8 cellular contexts compared by ENCODE assay signal in genomic region chr12:120686151-120686689, GRCh38. TPM values are rescaled to one million over a fixed set of nuclear protein-coding genes. Genes with fewer than 3 reads are reported as not detected.
DNase-seq lines count a peak whose midpoint lies in the region; ATAC-seq, FAIRE-seq and TF ChIP-seq lines count a peak whose summit lies in the region.

No MANE protein-coding gene starts in this region.

- peaks cover 33% of the 10 kb centered on the region for H3K4me1 Mint-ChIP-seq in activated naive CD8-positive, alpha-beta T cell treated with anti-CD3 and anti-CD28 coated beads, Interleukin-2, amount 10 ng/mL, durations not matched to agents 7 days and 5 days

- CTCF ChIA-PET in GM10248 (lab: Yijun Ruan, JAX), result interaction anchor here (0.7 to 6.1 kb wide), 10 partner anchors 10 to 374 kb away, joined by 3 to 50 read pairs (median 4); no protein-coding TSS in a partner anchor

- H3K4me1 ChIP-seq in pancreas (peaks cover 8 to 21% (median 16%) of the 10 kb centered on the region in 3 donors), tibial nerve (peaks cover 0 to 43% (median 36%) of the 10 kb centered on the region in 4 donors)

- TF ChIP-seq EP300 in tibial nerve (IDR thresholded peaks at IDR 0.05), result peak in 1 of 2 donors; percentile 83

- H3K4me3 Mint-ChIP-seq in activated naive CD8-positive, alpha-beta T cell treated with anti-CD3 and anti-CD28 coated beads, Interleukin-2, amount 10 ng/mL, durations not matched to agents 7 days and 5 days, result peak overlapping the region; percentile 93

- H3K27ac ChIP-seq in pancreas, result peak overlapping the region; percentile 74 to 88 (median 86)
- peak overlapping the region; percentile 88 to 95 (median 91) for H3K27ac ChIP-seq in tibial nerve

- intact Hi-C loops in Right ventricle myocardium superior (cut with DNase I), result no loop called here
- intact Hi-C loops in pancreas (cut with DNase I), result no loop called here

- peak overlapping the region; percentile 91 for H3K27ac Mint-ChIP-seq in activated naive CD8-positive, alpha-beta T cell treated with anti-CD3 and anti-CD28 coated beads, Interleukin-2, amount 10 ng/mL, durations not matched to agents 7 days and 5 days

- no peaks in the 10 kb centered on the region for H3K9me3 Mint-ChIP-seq in activated naive CD8-positive, alpha-beta T cell treated with anti-CD3 and anti-CD28 coated beads, Interleukin-2, amount 10 ng/mL, durations not matched to agents 7 days and 5 days

- no peak for FAIRE-seq in pancreas (lab: Jason Lieb, UNC)

- peak; percentile 18 to 39 for TF ChIP-seq POLR2A in tibial nerve (IDR thresholded peaks at IDR 0.05)

- 0 to 1% methylated on average over 46 of the region's 46 CpGs for WGBS in pancreas, 2 donors
- 0 to 1% methylated on average over 33 to 45 of the region's 46 CpGs for WGBS in tibial nerve, 2 donors

- peaks cover 2% of the 10 kb centered on the region for H3K36me3 Mint-ChIP-seq in activated naive CD8-positive, alpha-beta T cell treated with anti-CD3 and anti-CD28 coated beads, Interleukin-2, amount 10 ng/mL, durations not matched to agents 7 days and 5 days

- H3K27me3 Mint-ChIP-seq in activated naive CD8-positive, alpha-beta T cell treated with anti-CD3 and anti-CD28 coated beads, Interleukin-2, amount 10 ng/mL, durations not matched to agents 7 days and 5 days, result no peaks in the 10 kb centered on the region

- H3K9me3 ChIP-seq in pancreas (no peaks in the 10 kb centered on the region), tibial nerve (no peaks in the 10 kb centered on the region)

- POLR2A ChIA-PET in GM10248 (lab: Yijun Ruan, JAX), result interaction anchor here (0.5 to 2.0 kb wide), 2 partner anchors 485 to 876 kb away, joined by 5 to 8 read pairs; partner anchors contain the start of gene RPLP0
- POLR2A ChIA-PET in activated naive CD8-positive, alpha-beta T cell treated with anti-CD3 and anti-CD28 coated beads, Interleukin-2, amount 10 ng/mL, durations not matched to agents 7 days and 5 days (lab: Charles Lee), result interaction anchor here (0.6 to 1.9 kb wide), 8 partner anchors 12 to 393 kb away, joined by 3 to 7 read pairs (median 4); partner anchors contain the start of genes COX6A1, POP5 and RNU4-1

- ATAC-seq in HG02623 (IDR thresholded peaks at IDR 0.05; ENCODE audit: unreplicated experiment) (peak; percentile 66), Right ventricle myocardium superior (ENCODE audit: poor library complexity) (peak; percentile 94), pancreas (peak; percentile 84 to 93 (median 86))
- peak; percentile 76 for ATAC-seq in activated naive CD8-positive, alpha-beta T cell treated with anti-CD3 and anti-CD28 coated beads, Interleukin-2, amount 10 ng/mL, durations not matched to agents 7 days and 5 days (ENCODE audit: low read depth)

- H3K36me3 ChIP-seq in pancreas (no peaks in the 10 kb centered on the region), tibial nerve (no peaks in the 10 kb centered on the region)

- peak overlapping the region; percentile 74 to 99 (median 96) for H3K4me3 ChIP-seq in pancreas
- H3K4me3 ChIP-seq in tibial nerve, result peak overlapping the region; percentile 65 to 96 (median 88)

- peak; percentile 93 for DNase-seq in GM10248 (ENCODE audit: extremely low spot score)
- DNase-seq in NCI-H1105 (lab: John Stamatoyannopoulos, UW), result peak; percentile 99
- DNase-seq in SKM-1 (lab: John Stamatoyannopoulos, UW; ENCODE audit: unreplicated experiment), result peak; percentile 61
- peak; percentile 94 for DNase-seq in activated naive CD8-positive, alpha-beta T cell treated with anti-CD3 and anti-CD28 coated beads, Interleukin-2, amount 10 ng/mL, durations not matched to agents 7 days and 5 days
- peak; percentile 99 for DNase-seq in Right ventricle myocardium superior
- peak; percentile 97 to 100 (median 98) for DNase-seq in pancreas
- DNase-seq in tibial nerve (ENCODE audit: low spot score in 2 of 2), result peak; percentile 92

- no peaks in the 10 kb centered on the region for H3K27me3 ChIP-seq in pancreas
- H3K27me3 ChIP-seq in tibial nerve, result no peaks in the 10 kb centered on the region

- TF ChIP-seq CTCF in GM10248 (IDR thresholded peaks at IDR 0.05; ENCODE audit: control extremely low read depth, extremely low read depth, low read depth, missing control alignments) (no peak), pancreas (IDR thresholded peaks at IDR 0.05) (no peak), tibial nerve (IDR thresholded peaks at IDR 0.05) (no peak)

RNA-seq across cellular contexts. Expression of gene MLEC, which starts 0.7 kb away (rescaled TPM):
- total RNA-seq in activated naive CD8-positive, alpha-beta T cell treated with anti-CD3 and anti-CD28 coated beads, Interleukin-2, amount 10 ng/mL, durations not matched to agents 7 days and 5 days, result 10 to 100 TPM; 64.5 to 76.1 TPM
- total RNA-seq in Right ventricle myocardium superior, result 125 TPM
- 100 to 1,000 TPM in 3 of 6 donors, 10 to 100 TPM in 3; 66.8 to 124 (median 100) TPM for total RNA-seq in pancreas
- 10 to 100 TPM; 25.8 to 33.6 TPM for polyA plus RNA-seq in pancreas
- total RNA-seq in tibial nerve, result 10 to 100 TPM; 42.6 to 67.8 (median 58.6) TPM

RNA-seq across cellular contexts. Expression of gene UNC119B, which starts 24.0 kb away (rescaled TPM):
- total RNA-seq in activated naive CD8-positive, alpha-beta T cell treated with anti-CD3 and anti-CD28 coated beads, Interleukin-2, amount 10 ng/mL, durations not matched to agents 7 days and 5 days, result 10 to 100 TPM; 19.5 to 23.7 TPM
- total RNA-seq in Right ventricle myocardium superior (13.4 TPM), pancreas (10 to 100 TPM; 11.8 to 18.9 (median 15.3) TPM), tibial nerve (10 to 100 TPM; 20.4 to 27.1 (median 22.1) TPM)
- polyA plus RNA-seq in pancreas, result 10 to 100 TPM in 1 of 2 donors, 1 to 10 TPM in 1; 6.6 to 14.4 TPM

RNA-seq across cellular contexts. Expression of gene ACADS, which starts 39.4 kb away (rescaled TPM):
- total RNA-seq in activated naive CD8-positive, alpha-beta T cell treated with anti-CD3 and anti-CD28 coated beads, Interleukin-2, amount 10 ng/mL, durations not matched to agents 7 days and 5 days, result 10 to 100 TPM; 17.1 to 22.0 TPM
- 113 TPM for total RNA-seq in Right ventricle myocardium superior
- 10 to 100 TPM; 15.2 to 22.8 (median 18.6) TPM for total RNA-seq in pancreas
- 10 to 100 TPM; 50.9 to 59.2 TPM for polyA plus RNA-seq in pancreas
- 10 to 100 TPM; 24.7 to 53.4 (median 34.3) TPM for total RNA-seq in tibial nerve

RNA-seq across cellular contexts. Expression of gene CABP1, which starts 45.8 kb away (rescaled TPM):
- 1 to 10 TPM; 1.4 to 1.7 TPM for total RNA-seq in activated naive CD8-positive, alpha-beta T cell treated with anti-CD3 and anti-CD28 coated beads, Interleukin-2, amount 10 ng/mL, durations not matched to agents 7 days and 5 days
- total RNA-seq in Right ventricle myocardium superior (6.5 TPM), pancreas (under 1 TPM; 0.12 to 0.87 (median 0.46) TPM), tibial nerve (under 1 TPM in 2 of 4 donors, not detected in 2; 0.21 to 0.22 TPM)
- 1 to 10 TPM; 3.3 to 5.7 TPM for polyA plus RNA-seq in pancreas

Comparison
In these comparisons a context has a peak if more than half of its experiments do, and no peak if none do; other contexts are left out.
1. Peak in every context shown above with its lines: DNase-seq, ATAC-seq, H3K4me3 ChIP-seq and H3K27ac ChIP-seq.